8 cellular contexts compared by ENCODE assay signal in the genomic region with DNA sequence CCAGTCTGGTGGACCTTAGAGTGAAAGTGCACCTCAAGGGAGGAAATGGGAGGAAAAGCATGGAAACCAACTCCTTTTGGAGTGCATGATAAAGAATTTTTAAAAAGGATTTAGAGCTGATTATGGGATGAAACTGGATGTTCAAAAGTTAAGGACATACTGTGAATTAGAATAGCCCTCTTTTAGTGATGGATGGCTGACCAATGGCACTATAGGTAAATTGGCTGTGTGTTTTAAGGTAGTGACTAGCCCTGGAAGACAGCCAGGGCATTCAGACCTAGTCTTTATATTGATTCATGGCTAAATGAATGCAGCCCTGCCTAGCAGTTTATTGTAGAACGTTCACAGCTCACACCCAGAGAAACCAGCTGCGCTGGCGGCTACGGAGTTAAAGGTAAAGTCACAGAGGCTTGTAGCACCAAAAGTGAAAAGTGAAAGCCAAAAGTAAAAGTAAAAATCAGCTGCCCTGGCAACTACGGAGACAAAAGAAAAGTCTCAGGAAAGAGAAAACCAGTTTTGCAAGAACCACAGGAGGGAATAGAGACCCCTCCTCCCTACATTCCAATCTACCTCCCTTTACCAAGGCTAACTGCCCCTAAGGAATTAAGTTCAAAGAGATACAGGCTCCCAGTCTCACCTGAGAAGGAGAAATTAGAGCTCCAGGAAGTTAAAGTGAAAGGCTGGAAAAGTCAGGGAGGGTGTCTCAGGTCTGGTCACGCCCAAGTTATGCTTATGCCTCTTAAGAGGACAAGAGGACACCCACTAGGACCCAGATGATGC. TPM values are rescaled to one million over a fixed set of nuclear protein-coding genes. Genes with fewer than 3 reads are reported as not detected.
DNase-seq lines count a peak whose midpoint lies in the region; ATAC-seq, FAIRE-seq and TF ChIP-seq lines count a peak whose summit lies in the region.

No MANE protein-coding gene starts in this region.

- H4K20me1 ChIP-seq in DND-41 (ENCODE audit: insufficient read depth, low read length), result no peaks in the 10 kb centered on the region
- no peaks in the 10 kb centered on the region for H4K20me1 ChIP-seq in H1 (replicated peaks in 1 of 2; ENCODE audit: control insufficient read depth in 1 of 2, insufficient read depth in 2 of 2, low read length in 2 of 2)

- H3K4me2 ChIP-seq in DND-41 (ENCODE audit: insufficient read depth, low read length), result peak overlapping the region; percentile 42; the same call in 1 of the 2 replicates
- H3K4me2 ChIP-seq in H1 (ENCODE audit: insufficient read depth in 1 of 2, low read depth in 2 of 2, low read length in 2 of 2), result peak overlapping the region; percentile 71 to 97

- H4K91ac ChIP-seq in H1 (replicated peaks; ENCODE audit: insufficient read length, low read length), result peak overlapping the region; percentile 44

- H3K4me3 ChIP-seq in DND-41 (ENCODE audit: low read depth in 1 of 2, low read length in 2 of 2) (no peak overlapping the region), H1 (ENCODE audit: extremely low read depth in 1 of 4, insufficient read depth in 2 of 4, low read depth in 3 of 4, low read length in 4 of 4) (peak overlapping the region; percentile 2 to 54 (median 36); a peak in 6 of 8 replicates), transverse colon (peak overlapping the region; percentile 24 to 59 (median 36))

- POLR2A ChIA-PET in H1 (lab: Charles Lee; ENCODE audit: partially characterized antibody), result interaction anchor here (1.2 to 1.9 kb wide), 4 partner anchors 11 to 959 kb away, joined by 3 to 10 read pairs (median 4); no protein-coding TSS in a partner anchor

- DNase-seq in DND-41 (peak; percentile 22), RPMI8226 (peak; percentile 27), H1 (ENCODE audit: low read depth in 1 of 2, low spot score in 2 of 2) (peak; percentile 59 to 75), mucosa of gallbladder (ENCODE audit: low spot score) (peak; percentile 71), transverse colon (peak; percentile 79), COR-L47 (lab: John Stamatoyannopoulos, UW) (no peak)

- intact Hi-C loops in transverse colon (cut with DNase I; ENCODE audit: low total_unique reads), result no loop called here

- H3K9ac ChIP-seq in DND-41 (ENCODE audit: low read depth, low read length), result no peak overlapping the region
- peak overlapping the region in 3 of 4 experiments; percentile 1 to 42 (median 38); a peak in 5 of 7 replicates for H3K9ac ChIP-seq in H1 (replicated peaks in 1 of 4; ENCODE audit: extremely low read depth in 1 of 4, low read depth in 3 of 4, low read length in 3 of 4)

- H3K27ac ChIP-seq in DND-41 (ENCODE audit: low read length), result no peak overlapping the region
- peak overlapping the region; percentile 69 for H3K27ac ChIP-seq in H1 (ENCODE audit: low read depth, low read length)
- peak overlapping the region; percentile 84 to 92 (median 88) for H3K27ac ChIP-seq in transverse colon

- peak in 1 of 2 experiments; percentile 1; a peak in 1 of 4 replicates for TF ChIP-seq RAD21 in H1 (IDR thresholded peaks at IDR 0.05 in 1 of 2, conservative IDR thresholded peaks at IDR 0.05 in 1 of 2; ENCODE audit: low read depth in 2 of 2, low read length in 2 of 2)

- peak overlapping the region; percentile 94 for H2BK120ac ChIP-seq in H1 (replicated peaks; ENCODE audit: low read depth, low read length)

- H4K8ac ChIP-seq in H1 (ENCODE audit: extremely low read depth, insufficient read depth, low read length), result no peak overlapping the region

- no peak overlapping the region for H3K23ac ChIP-seq in H1 (ENCODE audit: insufficient read length)

- CTCF ChIA-PET in H1 (lab: Charles Lee; ENCODE audit: partially characterized antibody), result interaction anchor here (0.9 to 2.3 kb wide), 11 partner anchors 10 to 115 kb away, joined by 3 to 9 read pairs (median 3); no protein-coding TSS in a partner anchor

- peak overlapping the region; percentile 66 for H4K5ac ChIP-seq in H1 (ENCODE audit: insufficient read length, low read depth, low read length)

- peak overlapping the region; percentile 33; the same call in 1 of the 2 replicates for H3K18ac ChIP-seq in H1 (ENCODE audit: extremely low read depth, low read length)

- H3K4ac ChIP-seq in H1 (replicated peaks; ENCODE audit: insufficient read length, low read depth, low read length), result peak overlapping the region; percentile 65

- H2AK5ac ChIP-seq in H1 (ENCODE audit: low read depth, low read length), result no peak overlapping the region

- ATAC-seq in DND-41 (ENCODE audit: insufficient read depth, low read depth) (peak; percentile 69), HG02870 (IDR thresholded peaks at IDR 0.05; ENCODE audit: unreplicated experiment) (peak; percentile 66), HG02798 (IDR thresholded peaks at IDR 0.05; ENCODE audit: poor library complexity, unreplicated experiment) (no peak)

- H3K27me3 ChIP-seq in DND-41 (ENCODE audit: insufficient read depth, low read length, poor library complexity) (no peaks in the 10 kb centered on the region), H1 (replicated peaks in 1 of 4; ENCODE audit: control insufficient read depth in 3 of 4, extremely low read depth in 1 of 4, insufficient read depth in 3 of 4, low read length in 3 of 4) (peaks cover 0 to 4% (median 2%) of the 10 kb centered on the region in 4 experiments; a peak in 3 of 7 replicates), transverse colon (no peaks in the 10 kb centered on the region)

- 0% methylated on average over 6 of the region's 6 CpGs; no CpG with 5 or more reads in 1 of the 2 experiments for WGBS in H1 (ENCODE audit: extremely low coverage in 1 of 2, insufficient coverage in 1 of 2, insufficient read length in 1 of 2, insufficient replicate concordance in 2 of 2, low coverage in 1 of 2, low lambda C conversion rate in 2 of 2, missing lambda C conversion rate in 1 of 2), 2 experiments
- WGBS in transverse colon (ENCODE audit: low coverage in 1 of 2), 2 donors, result 0 to 11% methylated on average over 1 to 6 of the region's 6 CpGs

- H2BK12ac ChIP-seq in H1 (ENCODE audit: low read depth, low read length), result peak overlapping the region; percentile 86; the same call in 1 of the 2 replicates

- no peaks in the 10 kb centered on the region for H3K36me3 ChIP-seq in DND-41 (ENCODE audit: insufficient read depth, low read length)
- H3K36me3 ChIP-seq in H1 (ENCODE audit: control insufficient read depth in 2 of 4, insufficient read depth in 4 of 4, low read length in 3 of 4), result no peaks in the 10 kb centered on the region
- H3K36me3 ChIP-seq in transverse colon, result no peaks in the 10 kb centered on the region

- no peaks in the 10 kb centered on the region for H3K79me1 ChIP-seq in H1 (ENCODE audit: low read depth, low read length)

- FAIRE-seq in H1 (lab: Jason Lieb, UNC), result peak; percentile 86

- no peak overlapping the region for H2BK15ac ChIP-seq in H1 (ENCODE audit: low read length)

- 0 out of 3 replicates have a peak, but pooled peaks of 1 of the 2 experiments have one; percentile 13 for TF ChIP-seq POLR2A in H1 (IDR thresholded peaks at IDR 0.05; ENCODE audit: control extremely low read depth in 1 of 2, low read depth in 2 of 2, low read length in 2 of 2)
- no peak for TF ChIP-seq POLR2A in transverse colon (IDR thresholded peaks at IDR 0.05)

- H2AFZ ChIP-seq in DND-41 (ENCODE audit: low read depth, low read length), result 0 out of 2 replicates have a peak overlapping the region, but pooled peaks have one; percentile 20
- peak overlapping the region; percentile 89; the same call in 1 of the 2 replicates for H2AFZ ChIP-seq in H1 (ENCODE audit: low read length)

- TF ChIP-seq CTCF in DND-41 (IDR thresholded peaks at IDR 0.05; ENCODE audit: borderline replicate concordance, extremely low read depth, low read length, poor library complexity, severe bottlenecking) (no peak), H1 (IDR thresholded peaks at IDR 0.05; ENCODE audit: control extremely low read depth in 1 of 3, insufficient read depth in 1 of 3, low read depth in 1 of 3, low read length in 3 of 3) (no peak), transverse colon (IDR thresholded peaks at IDR 0.05) (no peak)

- peak overlapping the region; percentile 46 for H3K14ac ChIP-seq in H1 (ENCODE audit: insufficient read length)

- in situ Hi-C loops in transverse colon (cut with MboI; ENCODE audit: low pct_ligation_motif_present in 1 of 4, low pct_unique_long_range_greater_than_20kb in 1 of 4, low sequenced_read_pairs in 3 of 4), result no loop called here

- H3K9me3 ChIP-seq in DND-41 (ENCODE audit: insufficient read depth, low read length, severe bottlenecking) (no peaks in the 10 kb centered on the region), H1 (ENCODE audit: insufficient read depth in 2 of 2, low read depth in 1 of 2, low read length in 1 of 2) (no peaks in the 10 kb centered on the region), transverse colon (no peaks in the 10 kb centered on the region)

- H3K4me1 ChIP-seq in DND-41 (ENCODE audit: insufficient read depth, low read length) (no peaks in the 10 kb centered on the region), H1 (replicated peaks in 1 of 4; ENCODE audit: control insufficient read depth in 3 of 4, insufficient read depth in 4 of 4, low read length in 3 of 4) (peaks cover 18 to 25% (median 22%) of the 10 kb centered on the region in 4 experiments), transverse colon (peaks cover 9 to 44% (median 29%) of the 10 kb centered on the region in 4 donors)

- no peak overlapping the region for H3K56ac ChIP-seq in H1 (replicated peaks; ENCODE audit: insufficient read length, low read depth, low read length)

- H3K79me2 ChIP-seq in DND-41 (ENCODE audit: insufficient read depth, low read length) (no peaks in the 10 kb centered on the region), H1 (ENCODE audit: control insufficient read depth in 1 of 2, insufficient read depth in 2 of 2, low read length in 2 of 2) (no peaks in the 10 kb centered on the region)

- peaks cover 7% of the 10 kb centered on the region for H3K23me2 ChIP-seq in H1 (ENCODE audit: low read depth, low read length)

- peak in 1 of 2 experiments; percentile 75; a peak in 1 of 3 replicates for TF ChIP-seq EP300 in H1 (IDR thresholded peaks at IDR 0.05; ENCODE audit: borderline replicate concordance in 1 of 2, low read depth in 2 of 2, low read length in 2 of 2)
- no peak for TF ChIP-seq EP300 in transverse colon (IDR thresholded peaks at IDR 0.05; ENCODE audit: low read depth)

- H2BK20ac ChIP-seq in H1 (ENCODE audit: low read length), result 0 out of 2 replicates have a peak overlapping the region, but pooled peaks have one; percentile 34

- peak overlapping the region; percentile 13; the same call in 1 of the 2 replicates for H2BK5ac ChIP-seq in H1 (ENCODE audit: low read depth, low read length)

RNA-seq across cellular contexts. Expression of gene ACSM1, which starts 21.8 kb away (rescaled TPM):
- total RNA-seq in H1 (2021; fragmentation: NEBNext Ultra II Directional; extraction: Animal tissue kit (Norgen Biotek cat#: 25700)), result not detected in 2 replicates
- 0.30 and 0.41 TPM in 2 replicates for polyA plus RNA-seq in H1 (2011; rRNA removed)
- polyA plus RNA-seq in H1 (2011; cell fraction: cytosol; rRNA removed), result 0.27 TPM
- 0.30 TPM for polyA plus RNA-seq in H1 (2011; cell fraction: nucleus; rRNA removed)
- 0.21 to 0.45 TPM (median 0.32 TPM) in 4 replicates for polyA plus RNA-seq in H1 (2012, experiment 1 of 2)
- polyA plus RNA-seq in H1 (2012, experiment 2 of 2), result 0.12 TPM
- not detected for polyA plus RNA-seq in H1 (2013, experiment 1 of 2)
- polyA plus RNA-seq in H1 (2013, experiment 2 of 2), result 0.02 TPM
- 0.28 and 0.34 TPM in 2 replicates for polyA minus RNA-seq in H1 (2011; rRNA and poly(A)+ RNA removed)
- 0.59 TPM for polyA minus RNA-seq in H1 (2011; cell fraction: cytosol; rRNA and poly(A)+ RNA removed)
- polyA minus RNA-seq in H1 (2011; cell fraction: nucleus; rRNA and poly(A)+ RNA removed), result 0.80 TPM
- total RNA-seq in mucosa of gallbladder (0.20 TPM), transverse colon (1 to 10 TPM in 1 of 4 donors, under 1 TPM in 2, not detected in 1; 0.80 to 3.7 (median 0.95) TPM)

Comparison
In these comparisons a context has a peak if more than half of its experiments do, and no peak if none do; other contexts are left out.
1. H3K4me3 ChIP-seq: peak in H1 (4 of 4) and transverse colon (4 of 4); none in DND-41 (0 of 2).